In genomic region chr5:175507671-175508070, GRCh38 we compare ENCODE assay signal across 8 cellular contexts. TPM values are rescaled to one million over a fixed set of nuclear protein-coding genes. Genes with fewer than 3 reads are reported as not detected.
A peak's percentile ranks its signal among the peaks of the same experiment; 100 is the strongest.
DNase-seq lines count a peak whose midpoint lies in the region; ATAC-seq lines count a peak whose summit lies in the region.
"Not testable (repeated sequence)": the region's sequence is repeated elsewhere in the genome, so short reads cannot be mapped to it uniquely, and the experiment has no call there.

No MANE protein-coding gene starts in this region.

- H3K4me1 Mint-ChIP-seq in IgD-negative memory B cell, result peaks cover 8 to 12% (median 10%) of the 10 kb centered on the region in 3 donors
- H3K4me1 Mint-ChIP-seq in activated CD4-positive, alpha-beta memory T cell treated with anti-CD3 and anti-CD28 coated beads, Interleukin-2, amount 10 ng/mL, durations not matched to agents 7 days and 5 days, result peaks cover 35% of the 10 kb centered on the region
- not testable (repeated sequence) for H3K4me1 Mint-ChIP-seq in memory B cell
- peaks cover 54% of the 10 kb centered on the region for H3K4me1 Mint-ChIP-seq in stimulated activated naive CD8-positive, alpha-beta T cell treated with anti-CD3 and anti-CD28 coated beads, Interleukin-15, Interleukin-2, amounts not matched to agents 100 ng/mL and 50 ng/mL, for 24 hours (ENCODE audit: low read depth)

- peak overlapping the region in 1 of 4 donors; percentile 4 for H3K4me3 Mint-ChIP-seq in IgD-negative memory B cell
- not testable (repeated sequence) for H3K4me3 Mint-ChIP-seq in activated CD4-positive, alpha-beta memory T cell treated with anti-CD3 and anti-CD28 coated beads, Interleukin-2, amount 10 ng/mL, durations not matched to agents 7 days and 5 days; memory B cell
- H3K4me3 Mint-ChIP-seq in stimulated activated naive CD8-positive, alpha-beta T cell treated with anti-CD3 and anti-CD28 coated beads, Interleukin-15, Interleukin-2, amounts not matched to agents 100 ng/mL and 50 ng/mL, for 24 hours, result peak overlapping the region; percentile 53

- H3K36me3 Mint-ChIP-seq in IgD-negative memory B cell (peaks cover 10% of the 10 kb centered on the region), memory B cell (peaks cover 23% of the 10 kb centered on the region)
- peaks cover 67% of the 10 kb centered on the region for H3K36me3 Mint-ChIP-seq in activated CD4-positive, alpha-beta memory T cell treated with anti-CD3 and anti-CD28 coated beads, Interleukin-2, amount 10 ng/mL, durations not matched to agents 7 days and 5 days (ENCODE audit: low read depth)
- peaks cover 84% of the 10 kb centered on the region for H3K36me3 Mint-ChIP-seq in stimulated activated naive CD8-positive, alpha-beta T cell treated with anti-CD3 and anti-CD28 coated beads, Interleukin-15, Interleukin-2, amounts not matched to agents 100 ng/mL and 50 ng/mL, for 24 hours (ENCODE audit: low read depth)

- POLR2A ChIA-PET in activated CD4-positive, alpha-beta memory T cell treated with anti-CD3 and anti-CD28 coated beads, Interleukin-2, amount 10 ng/mL, durations not matched to agents 7 days and 5 days (lab: Charles Lee), result interaction anchor here (0.7 to 2.2 kb wide), 3 partner anchors 10 to 1028 kb away, joined by 3 to 9 read pairs (median 4); no protein-coding TSS in a partner anchor

- peak; percentile 61 for DNase-seq in activated CD4-positive, alpha-beta memory T cell treated with anti-CD3 and anti-CD28 coated beads, Interleukin-2, amount 10 ng/mL, durations not matched to agents 7 days and 5 days
- peak; percentile 30 to 46 for DNase-seq in activated T-cell treated with anti-CD3 and anti-CD28 coated beads, Interleukin-2, amount 50 U/mL, for 48 hours
- peak; percentile 55 for DNase-seq in activated naive CD4-positive, alpha-beta T cell treated with anti-CD3 and anti-CD28 coated beads, Interleukin-2, amount 50 U/mL, for 16 hours
- not testable (repeated sequence) for DNase-seq in memory B cell (ENCODE audit: low spot score in 2 of 2)
- peak in 2 of 3 experiments; percentile 26 to 28 for DNase-seq in stimulated activated CD4-positive, alpha-beta T cell treated with anti-CD3 and anti-CD28 coated beads, TNF-alpha, amount 100 ng/mL, for 4 hours (ENCODE audit: low read depth in 3 of 3)

- peak overlapping the region in 2 of 3 donors; percentile 19 to 59 for H3K27ac Mint-ChIP-seq in IgD-negative memory B cell
- peak overlapping the region; percentile 60 for H3K27ac Mint-ChIP-seq in activated CD4-positive, alpha-beta memory T cell treated with anti-CD3 and anti-CD28 coated beads, Interleukin-2, amount 10 ng/mL, durations not matched to agents 7 days and 5 days
- peak overlapping the region; percentile 35 for H3K27ac Mint-ChIP-seq in memory B cell
- H3K27ac Mint-ChIP-seq in stimulated activated naive CD8-positive, alpha-beta T cell treated with anti-CD3 and anti-CD28 coated beads, Interleukin-15, Interleukin-2, amounts not matched to agents 100 ng/mL and 50 ng/mL, for 24 hours, result peak overlapping the region; percentile 93

- H3K27me3 Mint-ChIP-seq in IgD-negative memory B cell; activated CD4-positive, alpha-beta memory T cell treated with anti-CD3 and anti-CD28 coated beads, Interleukin-2, amount 10 ng/mL, durations not matched to agents 7 days and 5 days; memory B cell; stimulated activated naive CD8-positive, alpha-beta T cell treated with anti-CD3 and anti-CD28 coated beads, Interleukin-15, Interleukin-2, amounts not matched to agents 100 ng/mL and 50 ng/mL, for 24 hours: not testable (repeated sequence)

- not testable (repeated sequence) for H3K9me3 Mint-ChIP-seq in IgD-negative memory B cell; activated CD4-positive, alpha-beta memory T cell treated with anti-CD3 and anti-CD28 coated beads, Interleukin-2, amount 10 ng/mL, durations not matched to agents 7 days and 5 days; memory B cell; stimulated activated naive CD8-positive, alpha-beta T cell treated with anti-CD3 and anti-CD28 coated beads, Interleukin-15, Interleukin-2, amounts not matched to agents 100 ng/mL and 50 ng/mL, for 24 hours

- CTCF ChIA-PET in activated CD4-positive, alpha-beta memory T cell treated with anti-CD3 and anti-CD28 coated beads, Interleukin-2, amount 10 ng/mL, durations not matched to agents 7 days and 5 days (lab: Charles Lee), result interaction anchor here (0.7 to 1.5 kb wide), 4 partner anchors 11 to 26 kb away, joined by 3 to 9 read pairs (median 6); no protein-coding TSS in a partner anchor

- ATAC-seq in activated CD4-positive, CD25-positive, alpha-beta regulatory T cell treated with anti-CD3 and anti-CD28 coated beads, Interleukin-2, amount 50 U/mL, for 24 hours, result peak; percentile 67 to 78
- peak; percentile 47 for ATAC-seq in memory B cell (ENCODE audit: low read depth)

RNA-seq across cellular contexts. Expression of gene SFXN1, which starts 29.3 kb away (rescaled TPM):
- 26.9 TPM for polyA plus RNA-seq in IgD-negative memory B cell
- total RNA-seq in activated CD4-positive, alpha-beta memory T cell treated with anti-CD3 and anti-CD28 coated beads, Interleukin-2, amount 10 ng/mL, durations not matched to agents 7 days and 5 days, result 100 to 1,000 TPM; 206 to 216 TPM

Comparison
In these comparisons a context has a peak if more than half of its experiments do, and no peak if none do; other contexts are left out.
1. H3K27ac Mint-ChIP-seq: peak in every context shown above with its lines; median percentile 93 in stimulated activated naive CD8-positive, alpha-beta T cell treated with anti-CD3 and anti-CD28 coated beads, Interleukin-15, Interleukin-2, amounts not matched to agents 100 ng/mL and 50 ng/mL, for 24 hours; 60 in activated CD4-positive, alpha-beta memory T cell treated with anti-CD3 and anti-CD28 coated beads, Interleukin-2, amount 10 ng/mL, durations not matched to agents 7 days and 5 days; 39 in IgD-negative memory B cell; 35 in memory B cell.